In the genomic region with DNA sequence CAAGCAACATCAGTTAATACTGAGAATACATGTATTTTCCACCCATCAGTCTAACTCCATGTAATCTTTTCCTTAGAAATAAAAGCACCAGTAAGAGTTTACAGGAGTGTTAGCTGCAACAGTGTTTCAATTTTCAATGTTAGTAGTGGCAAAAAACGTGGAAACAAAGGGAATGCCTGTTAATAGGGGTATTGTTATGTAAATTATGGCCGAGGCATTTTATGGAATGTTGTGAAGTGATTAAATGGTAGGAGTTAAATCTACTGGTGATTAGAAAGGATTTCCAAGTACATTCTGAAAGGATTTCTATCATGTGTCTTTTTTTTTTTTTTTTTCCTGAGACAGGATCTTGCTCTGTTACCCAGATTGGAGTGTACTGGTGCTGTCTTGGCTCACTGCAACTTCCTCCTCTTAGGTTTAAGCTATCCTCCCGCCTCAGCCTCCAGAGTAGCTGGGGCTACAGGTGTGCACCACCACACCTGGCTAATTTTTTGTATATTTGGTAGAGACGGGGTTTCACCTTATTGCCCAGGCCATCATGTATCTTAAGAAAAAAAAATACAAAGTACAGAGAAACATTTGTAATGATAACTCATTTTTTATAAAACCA, we compare ENCODE assay signal across 17 cellular contexts.
"Had no signal": no experiment of that assay in that cellular context is flagged by ENCODE, and none has a peak within 500 bp of the region (broad histone marks: within the 10 kb centered on the region; RNA-seq: fewer than 3 reads in every experiment).

No MANE protein-coding gene starts in this region.

- H3K9me3 ChIP-seq: ovary, tibial artery had no signal

- H3K27me3 ChIP-seq: brain microvascular endothelial cell, ovary, tibial artery had no signal

- DNase-seq: activated CD4-positive, alpha-beta T cell treated with anti-CD3 and anti-CD28 coated beads, Interleukin-2, amount 50 U/mL, for 4 hours; activated effector memory CD4-positive, alpha-beta T cell treated with Interleukin-2 at 50 U/mL for 16 hours; activated T-cell treated with anti-CD3 and anti-CD28 coated beads, Interleukin-2, amount 50 U/mL, for 1 hour; amniotic stem cell; brain microvascular endothelial cell; cerebellar nuclear complex; dermis blood vessel endothelial cell; glutamatergic neuron; nephron progenitor cell; ovary; stimulated activated CD4-positive, alpha-beta T cell treated with anti-CD3 and anti-CD28 coated beads, Interleukin-2, amount 100 ng/mL, for 48 hours; SW 1271; tibial artery had no signal

- ATAC-seq: activated CD4-positive, CD25-positive, alpha-beta regulatory T cell treated with anti-CD3 and anti-CD28 coated beads, Interleukin-2, amount 50 U/mL, for 24 hours; activated naive CD4-positive, alpha-beta T cell treated with anti-CD3 and anti-CD28 coated beads, Interleukin-2, amount 50 U/mL, for 72 hours; esophagus mucosa had no signal

- H3K4me3 ChIP-seq: ovary, tibial artery had no signal

- H3K4me3 Mint-ChIP-seq: nephron progenitor cell; T-helper 2 cell treated with Interferon-gamma antibody and Interleukin-4, amounts not matched to agents 5 μg/mL and 100 μg/mL, for 36 hours had no signal

- H3K27ac Mint-ChIP-seq: activated naive CD4-positive, alpha-beta T cell treated with anti-CD3 and anti-CD28 coated beads, Interleukin-2, amount 50 U/mL, for 72 hours; T-helper 2 cell treated with Interferon-gamma antibody and Interleukin-4, amounts not matched to agents 5 μg/mL and 100 μg/mL, for 36 hours had no signal

- H3K27ac ChIP-seq: brain microvascular endothelial cell, ovary, tibial artery had no signal

- H3K36me3 ChIP-seq: brain microvascular endothelial cell, ovary, tibial artery had no signal
